ENCODE assay signal across 1 cellular context in the genomic region with DNA sequence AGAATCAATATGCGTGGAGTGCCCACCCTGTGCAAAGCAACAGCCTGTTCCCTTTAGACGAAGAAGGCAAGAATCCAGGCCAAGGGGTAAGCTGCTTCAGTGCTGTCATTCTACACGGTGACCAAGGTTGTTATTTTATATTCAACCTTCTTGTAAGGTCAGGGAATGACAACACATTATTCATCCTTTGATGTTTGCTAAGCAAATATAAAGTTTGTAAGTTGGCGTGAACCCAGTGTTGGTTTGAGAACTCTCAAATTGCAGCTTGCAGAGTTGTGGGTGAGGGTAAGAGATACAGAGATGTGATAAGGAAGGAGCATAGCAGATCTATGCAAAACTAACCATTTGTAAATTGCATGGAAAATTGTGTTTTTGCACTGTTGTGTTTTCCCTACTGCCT.
TF ChIP-seq lines count a peak whose summit lies in the region.

No MANE protein-coding gene starts in this region.

TF ChIP-seq in IMR-90, 13 proteins besides CTCF, POLR2A, EP300 and RAD21:
- TF ChIP-seq MAFK (IDR thresholded peaks at IDR 0.05; ENCODE audit: low read depth, low read length) (no peak), CEBPB (IDR thresholded peaks at IDR 0.05; ENCODE audit: low read depth, low read length) (no peak), CHD1 (IDR thresholded peaks at IDR 0.05; ENCODE audit: low read depth, low read length) (no peak), BHLHE40 (IDR thresholded peaks at IDR 0.05; ENCODE audit: low read depth, low read length) (no peak), RCOR1 (IDR thresholded peaks at IDR 0.05; ENCODE audit: insufficient replicate concordance, low read length) (no peak), NFE2L2 (IDR thresholded peaks at IDR 0.05; ENCODE audit: low read depth, low read length) (no peak), MXI1 (IDR thresholded peaks at IDR 0.05; ENCODE audit: borderline replicate concordance, low read depth, low read length) (no peak), SMC3 (IDR thresholded peaks at IDR 0.05; ENCODE audit: low read depth, low read length) (no peak), RFX5 (IDR thresholded peaks at IDR 0.05; ENCODE audit: low read depth, low read length) (no peak), FOS (IDR thresholded peaks at IDR 0.05; ENCODE audit: low read depth, low read length) (no peak), MAZ (IDR thresholded peaks at IDR 0.05; ENCODE audit: borderline replicate concordance, low read depth, low read length) (no peak)
- TF ChIP-seq, protein P1, sequence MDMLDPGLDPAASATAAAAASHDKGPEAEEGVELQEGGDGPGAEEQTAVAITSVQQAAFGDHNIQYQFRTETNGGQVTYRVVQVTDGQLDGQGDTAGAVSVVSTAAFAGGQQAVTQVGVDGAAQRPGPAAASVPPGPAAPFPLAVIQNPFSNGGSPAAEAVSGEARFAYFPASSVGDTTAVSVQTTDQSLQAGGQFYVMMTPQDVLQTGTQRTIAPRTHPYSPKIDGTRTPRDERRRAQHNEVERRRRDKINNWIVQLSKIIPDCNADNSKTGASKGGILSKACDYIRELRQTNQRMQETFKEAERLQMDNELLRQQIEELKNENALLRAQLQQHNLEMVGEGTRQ (IDR thresholded peaks at IDR 0.05; ENCODE audit: low read depth, low read length) = no peak
- TF ChIP-seq, protein P2, sequence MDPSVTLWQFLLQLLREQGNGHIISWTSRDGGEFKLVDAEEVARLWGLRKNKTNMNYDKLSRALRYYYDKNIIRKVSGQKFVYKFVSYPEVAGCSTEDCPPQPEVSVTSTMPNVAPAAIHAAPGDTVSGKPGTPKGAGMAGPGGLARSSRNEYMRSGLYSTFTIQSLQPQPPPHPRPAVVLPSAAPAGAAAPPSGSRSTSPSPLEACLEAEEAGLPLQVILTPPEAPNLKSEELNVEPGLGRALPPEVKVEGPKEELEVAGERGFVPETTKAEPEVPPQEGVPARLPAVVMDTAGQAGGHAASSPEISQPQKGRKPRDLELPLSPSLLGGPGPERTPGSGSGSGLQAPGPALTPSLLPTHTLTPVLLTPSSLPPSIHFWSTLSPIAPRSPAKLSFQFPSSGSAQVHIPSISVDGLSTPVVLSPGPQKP (IDR thresholded peaks at IDR 0.05; ENCODE audit: borderline replicate concordance, low read depth, low read length) = no peak
